ENCODE assay signal across 32 cellular contexts in the genomic region with DNA sequence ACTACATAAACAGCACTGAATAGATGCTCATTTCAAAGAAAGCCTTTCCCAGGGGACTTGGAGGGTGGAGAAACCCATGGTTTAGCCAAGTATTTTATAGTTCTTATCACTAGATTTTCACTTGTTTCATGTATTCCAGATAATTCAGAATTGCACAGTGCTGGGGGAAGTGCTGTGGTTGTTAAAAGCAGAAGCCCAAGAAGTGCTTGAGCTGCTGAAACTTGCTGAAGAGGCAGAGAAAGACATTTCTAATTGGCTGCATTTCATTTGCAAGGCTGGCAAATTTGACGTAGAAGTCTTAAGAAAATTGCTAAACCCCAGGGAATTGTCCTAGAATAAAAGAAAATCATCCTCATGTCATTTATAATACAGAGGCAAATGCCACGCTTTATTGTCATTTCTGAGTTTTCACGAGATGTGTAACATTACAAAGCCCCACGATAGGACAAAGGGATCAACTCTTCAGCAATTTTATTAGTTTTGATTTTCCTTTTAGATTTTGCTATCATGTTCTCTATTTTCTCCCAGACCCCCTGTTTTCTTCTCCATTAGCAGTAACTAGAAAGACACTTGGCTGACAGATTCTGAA. TPM values are rescaled to one million over a fixed set of nuclear protein-coding genes. Genes with fewer than 3 reads are reported as not detected.
"Had no signal": no experiment of that assay in that cellular context is flagged by ENCODE, and none has a peak within 500 bp of the region (broad histone marks: within the 10 kb centered on the region; RNA-seq: fewer than 3 reads in every experiment).

No MANE protein-coding gene starts in this region.

- H3K36me3 ChIP-seq: brain microvascular endothelial cell, tibial nerve had no signal

- H3K27ac Mint-ChIP-seq: activated CD4-positive, alpha-beta memory T cell treated with anti-CD3 and anti-CD28 coated beads for 36 hours; activated naive CD4-positive, alpha-beta T cell treated with anti-CD3 and anti-CD28 coated beads for 36 hours; activated naive CD8-positive, alpha-beta T cell treated with anti-CD3 and anti-CD28 coated beads, Interleukin-2, amount 10 ng/mL, durations not matched to agents 7 days and 5 days; activated T-helper 1 cell treated with anti-CD3 and anti-CD28 coated beads, Interleukin-12 subunit alpha, Interleukin-12 subunit beta, Interleukin-2, Interleukin-4 antibody, amounts not matched to agents 30 ng/mL and 10 ng/mL and 1 ng/mL, durations not matched to agents 14 hours and 24 hours and 36 hours; natural killer cell had no signal

- H3K36me3 Mint-ChIP-seq: activated CD4-positive, alpha-beta memory T cell treated with anti-CD3 and anti-CD28 coated beads for 36 hours; natural killer cell had no signal

- H3K27ac ChIP-seq: brain microvascular endothelial cell, esophagus muscularis mucosa, heart right ventricle, left lung, tibial nerve, VCaP had no signal

- DNase-seq: activated CD4-positive, alpha-beta memory T cell treated with anti-CD3 and anti-CD28 coated beads for 36 hours; activated CD4-positive, alpha-beta T cell treated with anti-CD3 and anti-CD28 coated beads for 4 hours; activated CD8-positive, alpha-beta memory T cell treated with anti-CD3 and anti-CD28 coated beads, Interleukin-2, amount 50 U/mL, for 4 hours; activated effector memory CD4-positive, alpha-beta T cell treated with anti-CD3 and anti-CD28 coated beads, Interleukin-2, amount 50 U/mL, for 16 hours; activated naive CD4-positive, alpha-beta T cell treated with anti-CD3 and anti-CD28 coated beads for 36 hours; activated naive CD8-positive, alpha-beta T cell treated with anti-CD3 and anti-CD28 coated beads, Interleukin-2, amount 10 ng/mL, durations not matched to agents 7 days and 5 days; activated T-cell treated with anti-CD3 and anti-CD28 coated beads, Interleukin-2, amount 50 U/mL, for 1 hour; brain microvascular endothelial cell; caudate nucleus; effector CD4-positive, alpha-beta T cell; foreskin melanocyte; heart right ventricle; left lung; mesendoderm; natural killer cell; posterior cingulate gyrus; right cardiac atrium; stimulated activated naive CD4-positive, alpha-beta T cell treated with Interleukin-2 at 50 U/mL for 16 hours; T-helper 2 cell had no signal

- H3K27me3 Mint-ChIP-seq: activated CD4-positive, alpha-beta memory T cell treated with anti-CD3 and anti-CD28 coated beads for 36 hours; activated naive CD8-positive, alpha-beta T cell treated with anti-CD3 and anti-CD28 coated beads, Interleukin-2, amount 10 ng/mL, durations not matched to agents 7 days and 5 days had no signal

- H3K4me3 ChIP-seq: esophagus muscularis mucosa, heart right ventricle, left lung, lung, tibial nerve had no signal

- H3K4me1 ChIP-seq: esophagus muscularis mucosa, left lung, tibial nerve had no signal

- ATAC-seq: left lung, natural killer cell, right cardiac atrium had no signal

- H3K9me3 ChIP-seq: esophagus muscularis mucosa, heart right ventricle, left lung, tibial nerve had no signal

- H3K27me3 ChIP-seq: brain microvascular endothelial cell, esophagus muscularis mucosa, heart right ventricle, left lung, tibial nerve had no signal

- H3K9me3 Mint-ChIP-seq: activated CD4-positive, alpha-beta memory T cell treated with anti-CD3 and anti-CD28 coated beads for 36 hours; activated naive CD4-positive, alpha-beta T cell treated with anti-CD3 and anti-CD28 coated beads for 36 hours; activated naive CD8-positive, alpha-beta T cell treated with anti-CD3 and anti-CD28 coated beads, Interleukin-2, amount 10 ng/mL, durations not matched to agents 7 days and 5 days; activated T-helper 1 cell treated with anti-CD3 and anti-CD28 coated beads, Interleukin-12 subunit alpha, Interleukin-12 subunit beta, Interleukin-2, Interleukin-4 antibody, amounts not matched to agents 30 ng/mL and 10 ng/mL and 1 ng/mL, durations not matched to agents 14 hours and 24 hours and 36 hours; natural killer cell had no signal

- H3K4me1 Mint-ChIP-seq: activated naive CD8-positive, alpha-beta T cell treated with anti-CD3 and anti-CD28 coated beads, Interleukin-2, amount 10 ng/mL, durations not matched to agents 7 days and 5 days; natural killer cell had no signal

- H3K4me3 Mint-ChIP-seq: activated CD4-positive, alpha-beta memory T cell treated with anti-CD3 and anti-CD28 coated beads for 36 hours; activated naive CD4-positive, alpha-beta T cell treated with anti-CD3 and anti-CD28 coated beads for 36 hours; activated naive CD8-positive, alpha-beta T cell treated with anti-CD3 and anti-CD28 coated beads, Interleukin-2, amount 10 ng/mL, durations not matched to agents 7 days and 5 days; activated T-helper 1 cell treated with anti-CD3 and anti-CD28 coated beads, Interleukin-12 subunit alpha, Interleukin-12 subunit beta, Interleukin-2, Interleukin-4 antibody, amounts not matched to agents 30 ng/mL and 10 ng/mL and 1 ng/mL, durations not matched to agents 14 hours and 24 hours and 36 hours; natural killer cell had no signal

RNA-seq across cellular contexts. Expression of gene CSRP3, which starts 20.0 kb away (rescaled TPM):
- total RNA-seq: activated CD4-positive, alpha-beta memory T cell treated with anti-CD3 and anti-CD28 coated beads for 36 hours; activated CD8-positive, alpha-beta memory T cell treated with anti-CD3 and anti-CD28 coated beads for 36 hours; activated naive CD4-positive, alpha-beta T cell treated with anti-CD3 and anti-CD28 coated beads for 36 hours; activated naive CD8-positive, alpha-beta T cell treated with anti-CD3 and anti-CD28 coated beads, Interleukin-2, amount 10 ng/mL, durations not matched to agents 7 days and 5 days; activated T-helper 1 cell treated with anti-CD3 and anti-CD28 coated beads, Interleukin-12 subunit alpha, Interleukin-12 subunit beta, Interleukin-2, Interleukin-4 antibody, amounts not matched to agents 30 ng/mL and 10 ng/mL and 1 ng/mL, durations not matched to agents 14 hours and 24 hours and 36 hours; chondrocyte; esophagus muscularis mucosa; glomerular endothelial cell; kidney epithelial cell; mononuclear cell; natural killer cell; osteoblast; temporal lobe; tibial nerve had no signal
- polyA plus RNA-seq: urinary bladder had no signal

RNA-seq across cellular contexts. Expression of gene E2F8, which starts 59.0 kb away (rescaled TPM):
- total RNA-seq: tibial nerve had no signal
